35 cellular contexts compared by ENCODE assay signal in genomic region chr5:74837115-74837514, GRCh38.
"Had no signal": no experiment of that assay in that cellular context is flagged by ENCODE, and none has a peak within 500 bp of the region (broad histone marks: within the 10 kb centered on the region; RNA-seq: fewer than 3 reads in every experiment).

No MANE protein-coding gene starts in this region.

- H3K27me3 ChIP-seq: adrenal gland, body of pancreas, dorsolateral prefrontal cortex had no signal

- H3K9me3 ChIP-seq: adrenal gland, body of pancreas had no signal

- DNase-seq: activated CD4-positive, alpha-beta memory T cell treated with anti-CD3 and anti-CD28 coated beads for 36 hours; activated CD4-positive, alpha-beta T cell treated with anti-CD3 and anti-CD28 coated beads for 36 hours; activated CD4-positive, alpha-beta T cell treated with anti-CD3 and anti-CD28 coated beads, Interleukin-2, amount 10 ng/mL, durations not matched to agents 24 days and 14 days; activated CD4-positive, CD25-positive, alpha-beta regulatory T cell; activated CD4-positive, CD25-positive, alpha-beta regulatory T cell treated with anti-CD3 and anti-CD28 coated beads, Interleukin-2, amount 50 U/mL, for 72 hours; activated CD8-positive, alpha-beta memory T cell treated with anti-CD3 and anti-CD28 coated beads, Interleukin-2, amount 10 ng/mL, durations not matched to agents 7 days and 5 days; activated CD8-positive, alpha-beta memory T cell treated with anti-CD3 and anti-CD28 coated beads, Interleukin-2, amount 50 U/mL, for 4 hours; activated CD8-positive, alpha-beta T cell treated with anti-CD3 and anti-CD28 coated beads, Interleukin-2, amount 10 ng/mL, durations not matched to agents 7 days and 5 days; activated effector memory CD4-positive, alpha-beta T cell treated with anti-CD3 and anti-CD28 coated beads, Interleukin-2, amount 50 U/mL, for 16 hours; activated naive CD4-positive, alpha-beta T cell treated with anti-CD3 and anti-CD28 coated beads for 36 hours; activated naive CD8-positive, alpha-beta T cell treated with anti-CD3 and anti-CD28 coated beads for 36 hours; activated naive CD8-positive, alpha-beta T cell treated with anti-CD3 and anti-CD28 coated beads, Interleukin-2, amount 50 U/mL, for 24 hours; activated T-cell treated with anti-CD3 and anti-CD28 coated beads, Interleukin-2, amount 50 U/mL, for 1 hour; activated T-cell treated with anti-CD3 and anti-CD28 coated beads, Interleukin-2, amount 50 U/mL, for 48 hours; adrenal gland; amygdala; aorta; body of pancreas; caudate nucleus; dorsolateral prefrontal cortex; effector memory CD4-positive, alpha-beta T cell; endodermal cell; foreskin fibroblast; head of caudate nucleus; T-helper 1 cell; T-helper 17 cell; T1000; WERI-Rb-1 had no signal

- H3K27ac ChIP-seq: adrenal gland, body of pancreas, coronary artery, dorsolateral prefrontal cortex, WERI-Rb-1 had no signal

- H3K4me3 ChIP-seq: adrenal gland, body of pancreas, coronary artery, dorsolateral prefrontal cortex had no signal

- H3K36me3 ChIP-seq: adrenal gland had no signal

- H3K4me1 ChIP-seq: adrenal gland, body of pancreas had no signal

- H3K27ac Mint-ChIP-seq: activated CD4-positive, alpha-beta memory T cell treated with anti-CD3 and anti-CD28 coated beads for 36 hours; activated CD4-positive, alpha-beta T cell treated with anti-CD3 and anti-CD28 coated beads for 36 hours; activated CD4-positive, alpha-beta T cell treated with anti-CD3 and anti-CD28 coated beads, Interleukin-2, amount 10 ng/mL, durations not matched to agents 24 days and 14 days; activated CD8-positive, alpha-beta memory T cell treated with anti-CD3 and anti-CD28 coated beads, Interleukin-2, amount 10 ng/mL, durations not matched to agents 7 days and 5 days; activated CD8-positive, alpha-beta T cell treated with anti-CD3 and anti-CD28 coated beads, Interleukin-2, amount 10 ng/mL, durations not matched to agents 7 days and 5 days; activated naive CD4-positive, alpha-beta T cell treated with anti-CD3 and anti-CD28 coated beads for 36 hours; activated naive CD4-positive, alpha-beta T cell treated with anti-CD3 and anti-CD28 coated beads, Interleukin-2, amount 50 U/mL, for 24 hours; activated naive CD8-positive, alpha-beta T cell treated with anti-CD3 and anti-CD28 coated beads for 36 hours; activated naive CD8-positive, alpha-beta T cell treated with anti-CD3 and anti-CD28 coated beads, Interleukin-2, amount 50 U/mL, for 24 hours; activated T-helper 1 cell treated with anti-CD3 and anti-CD28 coated beads, Interleukin-12 subunit alpha, Interleukin-12 subunit beta, Interleukin-2, Interleukin-4 antibody, amounts not matched to agents 30 ng/mL and 10 ng/mL and 1 ng/mL, durations not matched to agents 14 hours and 24 hours and 36 hours; activated T-helper 2 cell treated with anti-CD3 and anti-CD28 coated beads, Interferon-gamma antibody, Interleukin-2, Interleukin-4, amounts not matched to agents 10 μg/mL and 5 μg/mL and 100 μg/mL, durations not matched to agents 14 hours and 24 hours and 36 hours; dendritic cell treated with granulocyte-macrophage colony-stimulating factor and Interleukin-4, amounts not matched to agents 40 ng/mL and 50 ng/mL, for 4 days; endodermal cell; T-helper 2 cell treated with Interferon-gamma antibody and Interleukin-4, amounts not matched to agents 5 μg/mL and 100 μg/mL, for 36 hours had no signal

- H3K4me3 Mint-ChIP-seq: activated CD4-positive, alpha-beta memory T cell treated with anti-CD3 and anti-CD28 coated beads for 36 hours; activated CD4-positive, alpha-beta T cell treated with anti-CD3 and anti-CD28 coated beads for 36 hours; activated CD4-positive, alpha-beta T cell treated with anti-CD3 and anti-CD28 coated beads, Interleukin-2, amount 10 ng/mL, durations not matched to agents 24 days and 14 days; activated CD8-positive, alpha-beta memory T cell treated with anti-CD3 and anti-CD28 coated beads, Interleukin-2, amount 10 ng/mL, durations not matched to agents 7 days and 5 days; activated CD8-positive, alpha-beta T cell treated with anti-CD3 and anti-CD28 coated beads, Interleukin-2, amount 10 ng/mL, durations not matched to agents 7 days and 5 days; activated naive CD4-positive, alpha-beta T cell treated with anti-CD3 and anti-CD28 coated beads for 36 hours; activated naive CD4-positive, alpha-beta T cell treated with anti-CD3 and anti-CD28 coated beads, Interleukin-2, amount 50 U/mL, for 24 hours; activated naive CD8-positive, alpha-beta T cell treated with anti-CD3 and anti-CD28 coated beads for 36 hours; activated naive CD8-positive, alpha-beta T cell treated with anti-CD3 and anti-CD28 coated beads, Interleukin-2, amount 50 U/mL, for 24 hours; activated T-helper 1 cell treated with anti-CD3 and anti-CD28 coated beads, Interleukin-12 subunit alpha, Interleukin-12 subunit beta, Interleukin-2, Interleukin-4 antibody, amounts not matched to agents 30 ng/mL and 10 ng/mL and 1 ng/mL, durations not matched to agents 14 hours and 24 hours and 36 hours; dendritic cell treated with granulocyte-macrophage colony-stimulating factor and Interleukin-4, amounts not matched to agents 40 ng/mL and 50 ng/mL, for 4 days; endodermal cell; T-helper 17 cell; T-helper 2 cell treated with Interferon-gamma antibody and Interleukin-4, amounts not matched to agents 5 μg/mL and 100 μg/mL, for 36 hours had no signal

- H3K27me3 Mint-ChIP-seq: activated CD4-positive, alpha-beta memory T cell treated with anti-CD3 and anti-CD28 coated beads for 36 hours; activated CD4-positive, alpha-beta T cell treated with anti-CD3 and anti-CD28 coated beads for 36 hours; activated CD4-positive, alpha-beta T cell treated with anti-CD3 and anti-CD28 coated beads, Interleukin-2, amount 10 ng/mL, durations not matched to agents 24 days and 14 days; activated naive CD4-positive, alpha-beta T cell treated with anti-CD3 and anti-CD28 coated beads, Interleukin-2, amount 50 U/mL, for 24 hours; activated naive CD8-positive, alpha-beta T cell treated with anti-CD3 and anti-CD28 coated beads for 36 hours; activated naive CD8-positive, alpha-beta T cell treated with anti-CD3 and anti-CD28 coated beads, Interleukin-2, amount 50 U/mL, for 24 hours; dendritic cell treated with granulocyte-macrophage colony-stimulating factor and Interleukin-4, amounts not matched to agents 40 ng/mL and 50 ng/mL, for 4 days; T-helper 17 cell had no signal

- H3K4me1 Mint-ChIP-seq: activated CD8-positive, alpha-beta memory T cell treated with anti-CD3 and anti-CD28 coated beads, Interleukin-2, amount 10 ng/mL, durations not matched to agents 7 days and 5 days had no signal

- H3K9me3 Mint-ChIP-seq: activated CD4-positive, alpha-beta memory T cell treated with anti-CD3 and anti-CD28 coated beads for 36 hours; activated CD4-positive, alpha-beta T cell treated with anti-CD3 and anti-CD28 coated beads, Interleukin-2, amount 10 ng/mL, durations not matched to agents 24 days and 14 days; activated naive CD4-positive, alpha-beta T cell treated with anti-CD3 and anti-CD28 coated beads for 36 hours; activated naive CD4-positive, alpha-beta T cell treated with anti-CD3 and anti-CD28 coated beads, Interleukin-2, amount 50 U/mL, for 24 hours; activated naive CD8-positive, alpha-beta T cell treated with anti-CD3 and anti-CD28 coated beads for 36 hours; activated naive CD8-positive, alpha-beta T cell treated with anti-CD3 and anti-CD28 coated beads, Interleukin-2, amount 50 U/mL, for 24 hours; activated T-helper 1 cell treated with anti-CD3 and anti-CD28 coated beads, Interleukin-12 subunit alpha, Interleukin-12 subunit beta, Interleukin-2, Interleukin-4 antibody, amounts not matched to agents 30 ng/mL and 10 ng/mL and 1 ng/mL, durations not matched to agents 14 hours and 24 hours and 36 hours; activated T-helper 2 cell treated with anti-CD3 and anti-CD28 coated beads, Interferon-gamma antibody, Interleukin-2, Interleukin-4, amounts not matched to agents 10 μg/mL and 5 μg/mL and 100 μg/mL, durations not matched to agents 14 hours and 24 hours and 36 hours; endodermal cell; T-helper 2 cell treated with Interferon-gamma antibody and Interleukin-4, amounts not matched to agents 5 μg/mL and 100 μg/mL, for 36 hours had no signal

- ATAC-seq: activated CD4-positive, alpha-beta T cell treated with anti-CD3 and anti-CD28 coated beads for 36 hours; activated CD8-positive, alpha-beta memory T cell treated with anti-CD3 and anti-CD28 coated beads, Interleukin-2, amount 10 ng/mL, durations not matched to agents 7 days and 5 days; activated CD8-positive, alpha-beta T cell treated with anti-CD3 and anti-CD28 coated beads, Interleukin-2, amount 10 ng/mL, durations not matched to agents 7 days and 5 days; activated naive CD8-positive, alpha-beta T cell treated with anti-CD3 and anti-CD28 coated beads, Interleukin-2, amount 50 U/mL, for 24 hours; body of pancreas; esophagus mucosa; T-helper 17 cell had no signal
